ENCODE assay signal across 13 cellular contexts in the genomic region with DNA sequence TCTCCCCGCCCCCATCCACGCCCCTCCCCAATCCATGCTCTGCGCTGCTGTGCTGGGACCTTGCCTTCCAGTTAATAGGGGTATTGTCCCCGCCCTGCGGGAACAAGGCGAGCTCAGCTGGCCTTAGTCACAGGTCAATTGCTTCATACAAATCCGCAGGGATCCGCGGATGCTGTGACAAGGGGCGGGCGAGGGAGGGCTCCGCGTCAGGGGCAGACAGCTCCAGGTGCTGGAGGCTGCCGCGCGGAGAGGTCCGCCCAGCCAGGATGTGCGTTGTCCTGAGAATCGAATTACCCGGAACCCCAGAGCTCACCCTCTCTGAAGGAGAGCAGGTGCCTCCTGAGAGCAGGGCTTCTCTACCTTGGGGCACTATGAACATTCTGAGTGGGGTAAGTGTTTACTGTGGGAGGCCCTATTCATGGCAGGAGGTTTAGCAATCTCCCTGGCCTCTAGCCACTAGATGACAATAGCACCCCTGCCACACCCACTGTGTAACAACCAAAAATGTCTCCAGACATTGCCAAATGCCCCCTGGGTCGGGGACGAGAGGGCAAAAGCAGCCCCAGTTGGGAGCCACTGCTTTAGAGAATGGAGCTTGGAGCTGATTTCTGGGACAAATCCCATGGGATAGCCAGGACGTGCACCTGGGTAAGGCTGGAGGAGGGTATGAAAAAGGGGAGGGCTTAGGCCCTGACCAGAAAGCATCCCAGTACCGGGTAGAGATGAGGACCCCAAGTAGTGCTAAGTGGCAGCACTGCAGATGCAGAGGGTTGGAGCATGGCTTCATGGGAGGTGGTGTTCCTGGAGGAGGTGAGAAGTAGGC.
DNase-seq lines count a peak whose midpoint lies in the region; ATAC-seq, FAIRE-seq and TF ChIP-seq lines count a peak whose summit lies in the region.
"Had no signal": no experiment of that assay in that cellular context is flagged by ENCODE, and none has a peak within 500 bp of the region (broad histone marks: within the 10 kb centered on the region; RNA-seq: fewer than 3 reads in every experiment).

No MANE protein-coding gene starts in this region.

- H2BK15ac ChIP-seq in H1 (ENCODE audit: low read length), result no peak overlapping the region

- no peaks in the 10 kb centered on the region for H3F3A ChIP-seq in GM23338 (replicated peaks; ENCODE audit: low read depth)
- H3F3A ChIP-seq in neural cell (ENCODE audit: insufficient read depth, low read length, poor library complexity, severe bottlenecking), result no peaks in the 10 kb centered on the region

- H4K20me1 ChIP-seq in GM23338 (replicated peaks; ENCODE audit: insufficient read depth) (no peaks in the 10 kb centered on the region), H1 (replicated peaks in 1 of 2; ENCODE audit: control insufficient read depth in 1 of 2, insufficient read depth in 2 of 2, low read length in 2 of 2) (no peaks in the 10 kb centered on the region), neural cell (ENCODE audit: insufficient read depth) (no peaks in the 10 kb centered on the region)

- H3K23ac ChIP-seq in H1 (ENCODE audit: insufficient read length), result no peak overlapping the region

- H3K56ac ChIP-seq in H1 (replicated peaks; ENCODE audit: insufficient read length, low read depth, low read length), result no peak overlapping the region

- FAIRE-seq in H1 (lab: Jason Lieb, UNC), result peak; percentile 32

- H3K4me1 ChIP-seq in GM23338 (ENCODE audit: insufficient read depth), result no peaks in the 10 kb centered on the region
- H3K4me1 ChIP-seq in H1 (replicated peaks in 1 of 4; ENCODE audit: control insufficient read depth in 3 of 4, insufficient read depth in 4 of 4, low read length in 3 of 4), result peaks cover 0 to 3% (median under 1%) of the 10 kb centered on the region in 4 experiments; a peak in 3 of 7 replicates
- H3K4me1 ChIP-seq: Caco-2 had no signal

- H4K5ac ChIP-seq in H1 (ENCODE audit: insufficient read length, low read depth, low read length), result no peak overlapping the region

- no peaks in the 10 kb centered on the region for H3K36me3 Mint-ChIP-seq in GM23338 (ENCODE audit: low read depth)
- no peaks in the 10 kb centered on the region for H3K36me3 Mint-ChIP-seq in activated CD4-positive, alpha-beta T cell treated with anti-CD3 and anti-CD28 coated beads, Interleukin-2, amount 10 ng/mL, durations not matched to agents 7 days and 5 days (ENCODE audit: low read depth)
- H3K36me3 Mint-ChIP-seq: memory B cell had no signal

- H3K79me2 ChIP-seq in GM23338 (replicated peaks; ENCODE audit: insufficient read depth) (no peaks in the 10 kb centered on the region), H1 (ENCODE audit: control insufficient read depth in 1 of 2, insufficient read depth in 2 of 2, low read length in 2 of 2) (no peaks in the 10 kb centered on the region), neural cell (replicated peaks; ENCODE audit: insufficient read depth, low read length) (no peaks in the 10 kb centered on the region)

- POLR2A ChIA-PET in H1 (lab: Charles Lee; ENCODE audit: partially characterized antibody), result interaction anchor here (0.7 kb wide), 1 partner anchor 12 kb away, joined by 3 read pairs; no protein-coding TSS in a partner anchor
- POLR2A ChIA-PET in activated CD4-positive, alpha-beta T cell treated with anti-CD3 and anti-CD28 coated beads, Interleukin-2, amount 10 ng/mL, durations not matched to agents 7 days and 5 days (lab: Charles Lee), result no interaction called here

- H3K4me2 ChIP-seq in GM23338, result peak overlapping the region; percentile 75
- peak overlapping the region; percentile 64 to 76 for H3K4me2 ChIP-seq in H1 (ENCODE audit: insufficient read depth in 1 of 2, low read depth in 2 of 2, low read length in 2 of 2)
- H3K4me2 ChIP-seq in neural cell (ENCODE audit: low read length), result no peak overlapping the region

- H2AK5ac ChIP-seq in H1 (ENCODE audit: low read depth, low read length), result no peak overlapping the region

- H2BK120ac ChIP-seq in H1 (replicated peaks; ENCODE audit: low read depth, low read length), result no peak overlapping the region

- H3K18ac ChIP-seq in H1 (ENCODE audit: extremely low read depth, low read length), result 0 out of 2 replicates have a peak overlapping the region, but pooled peaks have one; percentile 11

- H4K8ac ChIP-seq in H1 (ENCODE audit: extremely low read depth, insufficient read depth, low read length), result no peak overlapping the region; the same call in 1 of the 2 replicates

- H2BK5ac ChIP-seq in H1 (ENCODE audit: low read depth, low read length), result no peak overlapping the region

- in situ Hi-C loops in GM13977 (cut with MboI; ENCODE audit: low pct_unique_long_range_greater_than_20kb, low sequenced_read_pairs, unreplicated experiment), result no loop called here

- H4K91ac ChIP-seq in H1 (replicated peaks; ENCODE audit: insufficient read length, low read length), result no peak overlapping the region

- TF ChIP-seq EP300 in H1 (IDR thresholded peaks at IDR 0.05; ENCODE audit: borderline replicate concordance in 1 of 2, low read depth in 2 of 2, low read length in 2 of 2), result no peak
- no peak for TF ChIP-seq EP300 in neural cell (conservative IDR thresholded peaks at IDR 0.05; ENCODE audit: poor library complexity, severe bottlenecking)

- H3K4me3 ChIP-seq in GM23338 (peak overlapping the region; percentile 54), H1 (ENCODE audit: extremely low read depth in 1 of 4, insufficient read depth in 2 of 4, low read depth in 3 of 4, low read length in 4 of 4) (peak overlapping the region; percentile 11 to 54 (median 24); a peak in 4 of 8 replicates), neural cell (ENCODE audit: low read length) (peak overlapping the region; percentile 44)

- no peaks in the 10 kb centered on the region for H3K36me3 ChIP-seq in GM23338 (ENCODE audit: insufficient read depth)
- no peaks in the 10 kb centered on the region for H3K36me3 ChIP-seq in H1 (ENCODE audit: control insufficient read depth in 2 of 4, insufficient read depth in 4 of 4, low read length in 3 of 4)
- H3K36me3 ChIP-seq in neural cell (ENCODE audit: insufficient read depth, low read length), result no peaks in the 10 kb centered on the region

- no peak overlapping the region for H3K27ac Mint-ChIP-seq in GM23338
- H3K27ac Mint-ChIP-seq in activated CD4-positive, alpha-beta T cell treated with anti-CD3 and anti-CD28 coated beads, Interleukin-2, amount 10 ng/mL, durations not matched to agents 7 days and 5 days, result no peak overlapping the region
- H3K27ac Mint-ChIP-seq: memory B cell had no signal

- no peak overlapping the region for H3K14ac ChIP-seq in H1 (ENCODE audit: insufficient read length)

- no peak overlapping the region for H2BK12ac ChIP-seq in H1 (ENCODE audit: low read depth, low read length)

- H3K27me3 ChIP-seq in GM23338 (ENCODE audit: insufficient read depth), result no peaks in the 10 kb centered on the region
- H3K27me3 ChIP-seq in H1 (replicated peaks in 1 of 4; ENCODE audit: control insufficient read depth in 3 of 4, extremely low read depth in 1 of 4, insufficient read depth in 3 of 4, low read length in 3 of 4), result peaks cover 0 to 3% (median 0%) of the 10 kb centered on the region in 4 experiments; a peak in 1 of 7 replicates
- H3K27me3 ChIP-seq in neural cell (ENCODE audit: insufficient read depth, low read depth, low read length), result no peaks in the 10 kb centered on the region

- no peak overlapping the region for H3K27ac ChIP-seq in GM23338 (ENCODE audit: low read depth)
- no peak overlapping the region for H3K27ac ChIP-seq in H1 (ENCODE audit: low read depth, low read length)
- H3K27ac ChIP-seq in neural cell (ENCODE audit: low read length), result no peak overlapping the region

- H3K4me3 Mint-ChIP-seq in GM23338, result peak overlapping the region; percentile 64; the same call in 2 of the 3 replicates
- no peak overlapping the region for H3K4me3 Mint-ChIP-seq in activated CD4-positive, alpha-beta T cell treated with anti-CD3 and anti-CD28 coated beads, Interleukin-2, amount 10 ng/mL, durations not matched to agents 7 days and 5 days
- H3K4me3 Mint-ChIP-seq: memory B cell had no signal

- ATAC-seq in GM23338, result peak; percentile 88
- ATAC-seq in HG02763 (IDR thresholded peaks at IDR 0.05; ENCODE audit: unreplicated experiment), result no peak

- peak overlapping the region; percentile 98 for H2AFZ ChIP-seq in GM23338
- H2AFZ ChIP-seq in H1 (ENCODE audit: low read length), result peak overlapping the region; percentile 36; the same call in 1 of the 2 replicates
- no peak overlapping the region for H2AFZ ChIP-seq in neural cell (ENCODE audit: low read depth, low read length)

- H3K9me2 ChIP-seq in GM23338 (ENCODE audit: insufficient read depth) (no peaks in the 10 kb centered on the region), neural cell (ENCODE audit: insufficient read depth, low read length) (no peaks in the 10 kb centered on the region)

- no peak for TF ChIP-seq RAD21 in H1 (IDR thresholded peaks at IDR 0.05 in 1 of 2, conservative IDR thresholded peaks at IDR 0.05 in 1 of 2; ENCODE audit: low read depth in 2 of 2, low read length in 2 of 2)
- TF ChIP-seq RAD21 in neural cell (conservative IDR thresholded peaks at IDR 0.05), result no peak

- 11% methylated on average over 17 of the region's 24 CpGs; no CpG with 5 or more reads in 1 of the 2 experiments for WGBS in H1 (ENCODE audit: extremely low coverage in 1 of 2, insufficient coverage in 1 of 2, insufficient read length in 1 of 2, insufficient replicate concordance in 2 of 2, low coverage in 1 of 2, low lambda C conversion rate in 2 of 2, missing lambda C conversion rate in 1 of 2), 2 experiments

- DNase-seq in GM23338 (ENCODE audit: low spot score) (peak; percentile 77), NCI-H2171 (lab: John Stamatoyannopoulos, UW) (peak; percentile 65), H1 (ENCODE audit: low read depth in 1 of 2, low spot score in 2 of 2) (peak in 1 of 2 experiments; percentile 73), GM13977 (ENCODE audit: low spot score) (no peak)
- no peak for DNase-seq in activated CD4-positive, alpha-beta T cell treated with anti-CD3 and anti-CD28 coated beads, Interleukin-2, amount 10 ng/mL, durations not matched to agents 7 days and 5 days
- DNase-seq in stimulated activated CD8-positive, alpha-beta memory T cell treated with anti-CD3 and anti-CD28 coated beads, Interleukin-4, amount 100 ng/mL, for 48 hours, result no peak
- DNase-seq: activated CD8-positive, alpha-beta memory T cell treated with anti-CD3 and anti-CD28 coated beads for 24 hours; Caco-2; NCI-H1105 treated with DMSO at 0.1 percent for 48 hours; T-helper 1 cell had no signal

- no peaks in the 10 kb centered on the region for H3K9me3 Mint-ChIP-seq in GM23338
- no peaks in the 10 kb centered on the region for H3K9me3 Mint-ChIP-seq in activated CD4-positive, alpha-beta T cell treated with anti-CD3 and anti-CD28 coated beads, Interleukin-2, amount 10 ng/mL, durations not matched to agents 7 days and 5 days
- H3K9me3 Mint-ChIP-seq: memory B cell had no signal

- TF ChIP-seq POLR2A in H1 (IDR thresholded peaks at IDR 0.05; ENCODE audit: control extremely low read depth in 1 of 2, low read depth in 2 of 2, low read length in 2 of 2), result no peak

- CTCF ChIA-PET in H1 (lab: Charles Lee; ENCODE audit: partially characterized antibody), result interaction anchor here (0.6 to 1.3 kb wide), 6 partner anchors 14 to 99 kb away, joined by 3 to 5 read pairs (median 3); no protein-coding TSS in a partner anchor
- CTCF ChIA-PET in activated CD4-positive, alpha-beta T cell treated with anti-CD3 and anti-CD28 coated beads, Interleukin-2, amount 10 ng/mL, durations not matched to agents 7 days and 5 days (lab: Charles Lee), result no interaction called here

- no peaks in the 10 kb centered on the region for H3K9me3 ChIP-seq in H1 (ENCODE audit: insufficient read depth in 2 of 2, low read depth in 1 of 2, low read length in 1 of 2)
- no peaks in the 10 kb centered on the region for H3K9me3 ChIP-seq in neural cell (ENCODE audit: low read length)

- TF ChIP-seq CTCF in GM23338 (conservative IDR thresholded peaks at IDR 0.05; ENCODE audit: low read depth in 2 of 2), result no peak
- TF ChIP-seq CTCF in H1 (IDR thresholded peaks at IDR 0.05; ENCODE audit: control extremely low read depth in 1 of 3, insufficient read depth in 1 of 3, low read depth in 1 of 3, low read length in 3 of 3), result no peak
- TF ChIP-seq CTCF in neural cell (IDR thresholded peaks at IDR 0.05; ENCODE audit: poor library complexity, severe bottlenecking), result no peak
- no peak for TF ChIP-seq CTCF in GM13977 (IDR thresholded peaks at IDR 0.05; ENCODE audit: extremely low read depth, insufficient read depth, missing control alignments)

- H3K4me1 Mint-ChIP-seq in GM23338, result peaks cover 12% of the 10 kb centered on the region; the same call in 2 of the 3 replicates
- H3K4me1 Mint-ChIP-seq in activated CD4-positive, alpha-beta T cell treated with anti-CD3 and anti-CD28 coated beads, Interleukin-2, amount 10 ng/mL, durations not matched to agents 7 days and 5 days, result no peaks in the 10 kb centered on the region
- H3K4me1 Mint-ChIP-seq: memory B cell had no signal

- H3K23me2 ChIP-seq in H1 (ENCODE audit: low read depth, low read length), result peaks cover 3% of the 10 kb centered on the region; the same call in 1 of the 2 replicates

- H2BK20ac ChIP-seq in H1 (ENCODE audit: low read length), result no peak overlapping the region

- H3K4ac ChIP-seq in H1 (replicated peaks; ENCODE audit: insufficient read length, low read depth, low read length), result no peak overlapping the region

- H3K27me3 Mint-ChIP-seq in GM23338 (ENCODE audit: insufficient read depth, low read depth, poor library complexity), result peaks cover 12% of the 10 kb centered on the region
- H3K27me3 Mint-ChIP-seq in activated CD4-positive, alpha-beta T cell treated with anti-CD3 and anti-CD28 coated beads, Interleukin-2, amount 10 ng/mL, durations not matched to agents 7 days and 5 days, result peaks cover 10% of the 10 kb centered on the region

- no peak overlapping the region for H3K9ac ChIP-seq in H1 (replicated peaks in 1 of 4; ENCODE audit: extremely low read depth in 1 of 4, low read depth in 3 of 4, low read length in 3 of 4)
- no peak overlapping the region for H3K9ac ChIP-seq in neural cell (ENCODE audit: low read length)

- H3K79me1 ChIP-seq in H1 (ENCODE audit: low read depth, low read length), result no peaks in the 10 kb centered on the region

Comparison
In these comparisons a context has a peak if more than half of its experiments do, and no peak if none do; other contexts are left out.
1. DNase-seq: peak in GM23338 (single experiment) and NCI-H2171 (single experiment); none in activated CD4-positive, alpha-beta T cell treated with anti-CD3 and anti-CD28 coated beads, Interleukin-2, amount 10 ng/mL, durations not matched to agents 7 days and 5 days (single experiment), GM13977 (single experiment) and stimulated activated CD8-positive, alpha-beta memory T cell treated with anti-CD3 and anti-CD28 coated beads, Interleukin-4, amount 100 ng/mL, for 48 hours (single experiment).
2. Peak in every context shown above with its lines, with median percentiles within 50 percentile points of each other: H3K4me3 ChIP-seq.